Comparison of ENCODE assay signal across 31 cellular contexts in genomic region chr11:110446594-110446993, GRCh38.
"Had no signal": no experiment of that assay in that cellular context is flagged by ENCODE, and none has a peak within 500 bp of the region (broad histone marks: within the 10 kb centered on the region; RNA-seq: fewer than 3 reads in every experiment).

No MANE protein-coding gene starts in this region.

- H3K27ac ChIP-seq: esophagus muscularis mucosa, foreskin keratinocyte, gastroesophageal sphincter, heart left ventricle, hepatocyte, neural progenitor cell, parathyroid adenoma, testis, tibial artery had no signal

- H3K4me1 ChIP-seq: foreskin keratinocyte, neural progenitor cell, parathyroid adenoma had no signal

- H3K4me3 ChIP-seq: esophagus muscularis mucosa, gastroesophageal sphincter, heart left ventricle, hepatocyte, lung, mucosa of descending colon, neural progenitor cell, smooth muscle cell, testis, tibial artery had no signal

- DNase-seq: effector CD8-positive, alpha-beta T cell; endodermal cell; foreskin keratinocyte; heart left ventricle; kidney; mucosa of descending colon; naive B cell; stimulated activated CD4-positive, alpha-beta T cell treated with anti-CD3 and anti-CD28 coated beads, Interleukin-12 subunit alpha, Interleukin-12 subunit beta, amount 100 ng/mL, for 4 hours; stimulated activated CD4-positive, alpha-beta T cell treated with anti-CD3 and anti-CD28 coated beads, Interleukin-1b, Interleukin-23, amount 100 ng/mL, for 48 hours; stimulated activated CD4-positive, alpha-beta T cell treated with anti-CD3 and anti-CD28 coated beads, Interleukin-4, amount 100 ng/mL, for 1 hour; stimulated activated CD8-positive, alpha-beta memory T cell treated with anti-CD3 and anti-CD28 coated beads, Interleukin-4, amount 100 ng/mL, for 48 hours; stimulated activated naive CD8-positive, alpha-beta T cell treated with anti-CD3 and anti-CD28 coated beads, Interleukin-15, Interleukin-2, amounts not matched to agents 100 U/mL and 50 U/mL, for 24 hours; substantia nigra; testis; tibial artery had no signal

- FAIRE-seq: colon, endothelial cell of umbilical vein, kidney had no signal

- H3K27me3 Mint-ChIP-seq: memory B cell; naive B cell; natural killer cell treated with Interleukin-12 subunit alpha and Interleukin-12 subunit beta and Interleukin-15 and Interleukin-18, amount 100 ng/mL, for 72 hours; progenitor cell of endocrine pancreas; type B pancreatic cell had no signal

- H3K9me3 Mint-ChIP-seq: natural killer cell treated with Interleukin-12 subunit alpha and Interleukin-12 subunit beta and Interleukin-15 and Interleukin-18, amount 100 ng/mL, for 72 hours; neural progenitor cell; type B pancreatic cell had no signal

- H3K27me3 ChIP-seq: esophagus muscularis mucosa, foreskin keratinocyte, gastroesophageal sphincter, heart left ventricle, hepatocyte, neural progenitor cell, testis, tibial artery had no signal

- H3K36me3 ChIP-seq: neural progenitor cell had no signal

- H3K27ac Mint-ChIP-seq: endodermal cell; memory B cell; mesothelial cell of epicardium; natural killer cell treated with Interleukin-12 subunit alpha and Interleukin-12 subunit beta and Interleukin-15 and Interleukin-18, amount 100 ng/mL, for 72 hours; neural progenitor cell; progenitor cell of endocrine pancreas; type B pancreatic cell had no signal

- H3K4me3 Mint-ChIP-seq: endodermal cell; memory B cell; mesothelial cell of epicardium; natural killer cell treated with Interleukin-12 subunit alpha and Interleukin-12 subunit beta and Interleukin-15 and Interleukin-18, amount 100 ng/mL, for 72 hours; neural progenitor cell; type B pancreatic cell had no signal

- H3K4me1 Mint-ChIP-seq: neural progenitor cell had no signal

- ATAC-seq: foreskin keratinocyte; gastroesophageal sphincter; heart left ventricle; left lobe of liver; mucosa of descending colon; natural killer cell treated with Interleukin-12 subunit alpha and Interleukin-12 subunit beta and Interleukin-15 and Interleukin-18, amount 100 ng/mL, for 72 hours; sciatic nerve; stimulated activated naive CD8-positive, alpha-beta T cell treated with anti-CD3 and anti-CD28 coated beads, Interleukin-15, Interleukin-2, amounts not matched to agents 100 U/mL and 50 U/mL, for 24 hours had no signal

- H3K9me3 ChIP-seq: esophagus muscularis mucosa, gastroesophageal sphincter, heart left ventricle, mucosa of descending colon, testis, tibial artery had no signal
